9 cellular contexts compared by ENCODE assay signal in genomic region chr2:18149660-18150246, GRCh38.
DNase-seq lines count a peak whose midpoint lies in the region; ATAC-seq and TF ChIP-seq lines count a peak whose summit lies in the region.
"Had no signal": no experiment of that assay in that cellular context is flagged by ENCODE, and none has a peak within 500 bp of the region (broad histone marks: within the 10 kb centered on the region; RNA-seq: fewer than 3 reads in every experiment).

No MANE protein-coding gene starts in this region.

- DNase-seq in right atrium auricular region (ENCODE audit: low spot score) (no peak), left ventricle myocardium superior (no peak), NCI-H82 (lab: John Stamatoyannopoulos, UW) (peak; percentile 94), colonic mucosa (no peak), UCSD-AML1 (lab: John Stamatoyannopoulos, UW; ENCODE audit: unreplicated experiment) (no peak), sciatic nerve (ENCODE audit: low spot score) (no peak)

- H3K27ac Mint-ChIP-seq in nephron: no peak overlapping the region
- H3K27ac Mint-ChIP-seq: dendritic cell treated with granulocyte-macrophage colony-stimulating factor and Interleukin-4, amounts not matched to agents 40 ng/mL and 50 ng/mL, for 4 days had no signal

- H3K4me3 ChIP-seq in right atrium auricular region (no peak overlapping the region), colonic mucosa (no peak overlapping the region)

- no peaks in the 10 kb centered on the region for H3K9me3 ChIP-seq in right atrium auricular region
- no peaks in the 10 kb centered on the region for H3K9me3 ChIP-seq in colonic mucosa

- H3K36me3 Mint-ChIP-seq in nephron (ENCODE audit: low read depth): no peaks in the 10 kb centered on the region

- no peak overlapping the region for H3K9ac ChIP-seq in colonic mucosa (ENCODE audit: low read depth in 2 of 2, low read length in 2 of 2)

- no peaks in the 10 kb centered on the region for H3K27me3 ChIP-seq in right atrium auricular region
- H3K27me3 ChIP-seq in colonic mucosa: no peaks in the 10 kb centered on the region

- H3K4me1 ChIP-seq in right atrium auricular region (no peaks in the 10 kb centered on the region), colonic mucosa (no peaks in the 10 kb centered on the region)

- H3K4me1 Mint-ChIP-seq in nephron: peaks cover 13% of the 10 kb centered on the region

- ATAC-seq in left ventricle myocardium superior (no peak), HG03442 (IDR thresholded peaks at IDR 0.05; ENCODE audit: unreplicated experiment) (peak; percentile 79), sciatic nerve (no peak)

- intact Hi-C loops in left ventricle myocardium superior (cut with micrococcal nuclease): no loop called here
- intact Hi-C loops in colonic mucosa (cut with DNase I): loop anchor here (5.0 kb wide), 1 partner anchor 297 kb away; no protein-coding TSS in a partner anchor
- intact Hi-C loops in sciatic nerve (cut with DNase I): no loop called here

- no peaks in the 10 kb centered on the region for H3K36me3 ChIP-seq in right atrium auricular region
- H3K36me3 ChIP-seq in colonic mucosa: no peaks in the 10 kb centered on the region

- H3K4me3 Mint-ChIP-seq in nephron: no peak overlapping the region
- H3K4me3 Mint-ChIP-seq: dendritic cell treated with granulocyte-macrophage colony-stimulating factor and Interleukin-4, amounts not matched to agents 40 ng/mL and 50 ng/mL, for 4 days had no signal

- no peak overlapping the region for H3K27ac ChIP-seq in right atrium auricular region
- H3K27ac ChIP-seq in colonic mucosa: no peak overlapping the region

- TF ChIP-seq CTCF in right atrium auricular region (IDR thresholded peaks at IDR 0.05) (peak; percentile 67 to 83), colonic mucosa (IDR thresholded peaks at IDR 0.05) (peak; percentile 66), nephron (IDR thresholded peaks at IDR 0.05; ENCODE audit: unreplicated experiment in 3 of 3) (peak; percentile 65 to 72 (median 66))

- no peaks in the 10 kb centered on the region for H3K9me3 Mint-ChIP-seq in nephron
- H3K9me3 Mint-ChIP-seq: dendritic cell treated with granulocyte-macrophage colony-stimulating factor and Interleukin-4, amounts not matched to agents 40 ng/mL and 50 ng/mL, for 4 days had no signal

- H3K27me3 Mint-ChIP-seq in nephron (ENCODE audit: low read depth): peaks cover 3% of the 10 kb centered on the region
- H3K27me3 Mint-ChIP-seq: dendritic cell treated with granulocyte-macrophage colony-stimulating factor and Interleukin-4, amounts not matched to agents 40 ng/mL and 50 ng/mL, for 4 days had no signal
